8 cellular contexts compared by ENCODE assay signal in the genomic region with DNA sequence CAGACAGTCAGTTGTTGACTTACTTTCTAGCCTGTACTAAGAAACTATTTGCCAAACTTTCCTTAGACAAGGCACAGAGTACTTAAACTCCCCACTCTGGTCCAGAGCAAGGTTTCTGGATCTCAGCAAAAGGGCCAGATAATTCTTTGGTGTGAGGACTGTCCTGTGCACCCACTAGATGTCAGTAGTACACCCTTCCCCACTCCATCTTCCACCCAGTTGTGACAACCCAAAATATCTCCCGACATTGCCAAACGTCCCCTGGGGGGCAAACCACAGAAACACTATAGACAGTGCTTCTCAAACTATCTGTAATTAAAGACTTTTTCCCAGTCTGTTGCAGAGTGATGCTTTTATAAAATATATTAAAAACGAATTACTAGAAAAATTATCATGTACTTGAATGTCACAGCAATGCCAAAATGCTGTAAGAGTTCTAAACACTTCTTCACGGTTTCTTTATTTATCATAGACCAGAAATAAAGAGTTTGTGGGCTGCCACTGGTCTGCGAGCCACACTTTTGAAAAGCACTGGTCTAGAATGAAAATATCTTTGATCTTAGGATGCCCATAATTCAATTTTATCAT.
DNase-seq lines count a peak whose midpoint lies in the region; ATAC-seq, FAIRE-seq and TF ChIP-seq lines count a peak whose summit lies in the region.

No MANE protein-coding gene starts in this region.

- H3K4me3 ChIP-seq in CD8-positive, alpha-beta T cell (ENCODE audit: low read depth, low read length), result no peak overlapping the region
- H3K4me3 ChIP-seq in cardiac fibroblast (replicated peaks in 1 of 2; ENCODE audit: low read depth in 2 of 2, low read length in 2 of 2), result no peak overlapping the region
- H3K4me3 ChIP-seq in right lobe of liver, result no peak overlapping the region

- no peaks in the 10 kb centered on the region for H3K4me1 ChIP-seq in CD8-positive, alpha-beta T cell (ENCODE audit: insufficient read depth, low read length)
- no peaks in the 10 kb centered on the region for H3K4me1 ChIP-seq in right lobe of liver

- intact Hi-C loops in CD8-positive, alpha-beta T cell (cut with DNase I, micrococcal nuclease), result loop anchor here (1.0 to 5.0 kb wide), 6 partner anchors 331 to 588 kb away; no protein-coding TSS in a partner anchor
- intact Hi-C loops in right lobe of liver (cut with DNase I), result no loop called here

- no peaks in the 10 kb centered on the region for H3K9me3 Mint-ChIP-seq in CD8-positive, alpha-beta T cell

- TF ChIP-seq CTCF in CD8-positive, alpha-beta T cell (IDR thresholded peaks at IDR 0.05), result peak; percentile 33
- peak; percentile 77 for TF ChIP-seq CTCF in cardiac fibroblast (IDR thresholded peaks at IDR 0.05; ENCODE audit: low read depth, low read length)
- TF ChIP-seq CTCF in right lobe of liver (IDR thresholded peaks at IDR 0.05), result peak; percentile 30 to 65 (median 52)

- no peak overlapping the region for H3K4me3 Mint-ChIP-seq in CD8-positive, alpha-beta T cell

- H3K27ac Mint-ChIP-seq in CD8-positive, alpha-beta T cell, result no peak overlapping the region

- ATAC-seq in CD8-positive, alpha-beta T cell, result peak; percentile 46
- ATAC-seq in HG03025 (IDR thresholded peaks at IDR 0.05; ENCODE audit: low FRiP score, unreplicated experiment), result peak; percentile 65
- ATAC-seq in right lobe of liver, result peak; percentile 74 to 85 (median 79)
- no peak for ATAC-seq in HG03196 (IDR thresholded peaks at IDR 0.05; ENCODE audit: unreplicated experiment)

- DNase-seq in CD8-positive, alpha-beta T cell, result peak in 2 of 7 experiments; percentile 17 to 19
- DNase-seq in GM18507 (ENCODE audit: extremely low spot score, insufficient read length, low read depth) (no peak), NCI-H69 (lab: John Stamatoyannopoulos, UW) (peak; percentile 32), cardiac fibroblast (ENCODE audit: low read depth in 2 of 2) (peak; percentile 62 to 68), right lobe of liver (no peak), GM19238 (ENCODE audit: insufficient read length, low spot score) (no peak)

- no peak for TF ChIP-seq POLR2A in right lobe of liver (IDR thresholded peaks at IDR 0.05)

- H3K9me3 ChIP-seq in CD8-positive, alpha-beta T cell (ENCODE audit: low read length), result no peaks in the 10 kb centered on the region
- H3K9me3 ChIP-seq in right lobe of liver, result no peaks in the 10 kb centered on the region

- no peaks in the 10 kb centered on the region for H3K36me3 Mint-ChIP-seq in CD8-positive, alpha-beta T cell

- 11% methylated on average over 5 of the region's 5 CpGs for WGBS in right lobe of liver (ENCODE audit: insufficient coverage, low coverage, low lambda C conversion rate, missing lambda C conversion rate)

- CTCF ChIA-PET in CD8-positive, alpha-beta T cell (lab: Charles Lee), result no interaction called here

- H3K27ac ChIP-seq in CD8-positive, alpha-beta T cell (ENCODE audit: low read depth, low read length), result no peak overlapping the region
- no peak overlapping the region for H3K27ac ChIP-seq in right lobe of liver

- H3K27me3 ChIP-seq in CD8-positive, alpha-beta T cell (ENCODE audit: insufficient read depth, low read length), result no peaks in the 10 kb centered on the region
- no peaks in the 10 kb centered on the region for H3K27me3 ChIP-seq in right lobe of liver

- H3K4me1 Mint-ChIP-seq in CD8-positive, alpha-beta T cell (ENCODE audit: low read depth), result no peaks in the 10 kb centered on the region

- POLR2A ChIA-PET in CD8-positive, alpha-beta T cell (lab: Charles Lee), result interaction anchor here (1.6 kb wide), 1 partner anchor 19 kb away, joined by 4 read pairs; no protein-coding TSS in a partner anchor

- no peaks in the 10 kb centered on the region for H3K36me3 ChIP-seq in CD8-positive, alpha-beta T cell (ENCODE audit: insufficient read depth, low read length)
- H3K36me3 ChIP-seq in right lobe of liver, result no peaks in the 10 kb centered on the region

- peaks cover 3% of the 10 kb centered on the region for H3K27me3 Mint-ChIP-seq in CD8-positive, alpha-beta T cell (ENCODE audit: low read depth)

- peak; percentile 77 for FAIRE-seq in GM18507 (lab: Jason Lieb, UNC)

Comparison
In these comparisons a context has a peak if more than half of its experiments do, and no peak if none do; other contexts are left out.
1. DNase-seq: peak in NCI-H69 (single experiment) and cardiac fibroblast (2 of 2); none in GM18507 (single experiment), right lobe of liver (0 of 3) and GM19238 (single experiment).
2. intact Hi-C loops: an anchor here in CD8-positive, alpha-beta T cell (1.0 to 5.0 kb wide); none called in right lobe of liver.
3. Peak in every context shown above with its lines, with median percentiles within 50 percentile points of each other: CTCF ChIP-seq.